Comparison of ENCODE assay signal across 8 cellular contexts in genomic region chr2:28869494-28870145, GRCh38. TPM values are rescaled to one million over a fixed set of nuclear protein-coding genes. Genes with fewer than 3 reads are reported as not detected.
A peak's percentile ranks its signal among the peaks of the same experiment; 100 is the strongest.
DNase-seq lines count a peak whose midpoint lies in the region; ATAC-seq and TF ChIP-seq lines count a peak whose summit lies in the region.

No MANE protein-coding gene starts in this region.

- H3K4me1 Mint-ChIP-seq in endodermal cell, result peaks cover 15% of the 10 kb centered on the region
- H3K4me1 Mint-ChIP-seq in natural killer cell treated with Interleukin-12 subunit alpha and Interleukin-12 subunit beta and Interleukin-15 and Interleukin-18, amount 100 ng/mL, for 72 hours (ENCODE audit: low read depth in 2 of 2), result peaks cover 25 to 27% of the 10 kb centered on the region in 2 donors

- H3K4me3 ChIP-seq in AG10803 (ENCODE audit: low read length) (peak overlapping the region; percentile 95), endodermal cell (ENCODE audit: low read length) (peak overlapping the region; percentile 98)

- peak overlapping the region; percentile 85 for H3K9ac ChIP-seq in endodermal cell (ENCODE audit: extremely low read depth, low read length, poor library complexity, severe bottlenecking)

- peaks cover 1% of the 10 kb centered on the region for H3K36me3 ChIP-seq in endodermal cell (ENCODE audit: control insufficient read depth, insufficient read depth, low read length)

- peaks cover 2% of the 10 kb centered on the region for H3K27me3 ChIP-seq in endodermal cell (ENCODE audit: control insufficient read depth, insufficient read depth, low read length, poor library complexity, severe bottlenecking)

- peak overlapping the region; percentile 67 for H3K27ac ChIP-seq in endodermal cell (ENCODE audit: low read depth, low read length)

- peaks cover 9% of the 10 kb centered on the region for H3K36me3 Mint-ChIP-seq in endodermal cell (ENCODE audit: low read depth)
- H3K36me3 Mint-ChIP-seq in natural killer cell treated with Interleukin-12 subunit alpha and Interleukin-12 subunit beta and Interleukin-15 and Interleukin-18, amount 100 ng/mL, for 72 hours, result peaks cover 6% of the 10 kb centered on the region

- H3K4me1 ChIP-seq in endodermal cell (ENCODE audit: control insufficient read depth, insufficient read depth, low read length), result peaks cover 2% of the 10 kb centered on the region

- TF ChIP-seq CTCF in AG10803 (conservative IDR thresholded peaks at IDR 0.05; ENCODE audit: low read length) (no peak), endodermal cell (conservative IDR thresholded peaks at IDR 0.05) (no peak)

- peak overlapping the region; percentile 98 for H3K27ac Mint-ChIP-seq in endodermal cell
- peak overlapping the region; percentile 79 to 99 for H3K27ac Mint-ChIP-seq in natural killer cell treated with Interleukin-12 subunit alpha and Interleukin-12 subunit beta and Interleukin-15 and Interleukin-18, amount 100 ng/mL, for 72 hours

- ATAC-seq in GM18861 (IDR thresholded peaks at IDR 0.05; ENCODE audit: unreplicated experiment) (peak; percentile 14), HG03103 (IDR thresholded peaks at IDR 0.05; ENCODE audit: low read depth, unreplicated experiment) (peak; percentile 15), SK-N-SH treated with all-trans-retinoic acid at 6 μM for 48 hours (peak; percentile 69), HG02870 (IDR thresholded peaks at IDR 0.05; ENCODE audit: unreplicated experiment) (no peak)
- ATAC-seq in natural killer cell treated with Interleukin-12 subunit alpha and Interleukin-12 subunit beta and Interleukin-15 and Interleukin-18, amount 100 ng/mL, for 72 hours, result peak; percentile 40 to 65

- no peaks in the 10 kb centered on the region for H3K9me3 ChIP-seq in endodermal cell (ENCODE audit: control insufficient read depth, low read length)

- DNase-seq in AG10803 (ENCODE audit: low read depth) (no peak), endodermal cell (peak; percentile 44), NCI-H2107 treated with DMSO at 0.1 percent for 48 hours (lab: John Stamatoyannopoulos, UW; ENCODE audit: unreplicated experiment) (no peak)
- no peak for DNase-seq in natural killer cell treated with Interleukin-12 subunit alpha and Interleukin-12 subunit beta and Interleukin-15 and Interleukin-18, amount 100 ng/mL, for 72 hours (ENCODE audit: low spot score)

- WGBS in endodermal cell (ENCODE audit: insufficient coverage in 1 of 2, insufficient read length in 1 of 2), 2 experiments, result 1% methylated on average over 19 to 29 of the region's 29 CpGs

- peaks cover 23% of the 10 kb centered on the region for H3K27me3 Mint-ChIP-seq in endodermal cell (ENCODE audit: insufficient read depth)
- no peaks in the 10 kb centered on the region for H3K27me3 Mint-ChIP-seq in natural killer cell treated with Interleukin-12 subunit alpha and Interleukin-12 subunit beta and Interleukin-15 and Interleukin-18, amount 100 ng/mL, for 72 hours

- peak overlapping the region; percentile 98 for H3K4me3 Mint-ChIP-seq in endodermal cell
- H3K4me3 Mint-ChIP-seq in natural killer cell treated with Interleukin-12 subunit alpha and Interleukin-12 subunit beta and Interleukin-15 and Interleukin-18, amount 100 ng/mL, for 72 hours, result peak overlapping the region; percentile 92

- no peaks in the 10 kb centered on the region for H3K9me3 Mint-ChIP-seq in endodermal cell
- no peaks in the 10 kb centered on the region for H3K9me3 Mint-ChIP-seq in natural killer cell treated with Interleukin-12 subunit alpha and Interleukin-12 subunit beta and Interleukin-15 and Interleukin-18, amount 100 ng/mL, for 72 hours

TF ChIP-seq in SK-N-SH treated with all-trans-retinoic acid at 6 μM for 48 hours, 23 proteins besides CTCF, POLR2A, EP300 and RAD21:
- TF ChIP-seq ARNTL (CRISPR knock-in tag; IDR thresholded peaks at IDR 0.05; ENCODE audit: borderline replicate concordance, low read depth) (no peak), ISL1 (CRISPR knock-in tag; IDR thresholded peaks at IDR 0.05) (no peak), SNAI2 (CRISPR knock-in tag; IDR thresholded peaks at IDR 0.05) (no peak), ZNF565 (CRISPR knock-in tag; conservative IDR thresholded peaks at IDR 0.05; ENCODE audit: low read depth) (no peak), CSDC2 (CRISPR knock-in tag; IDR thresholded peaks at IDR 0.05) (no peak), TCF4 (CRISPR knock-in tag; IDR thresholded peaks at IDR 0.05; ENCODE audit: borderline replicate concordance) (no peak), PPARA (CRISPR knock-in tag; IDR thresholded peaks at IDR 0.05; ENCODE audit: borderline replicate concordance) (no peak), CREB5 (CRISPR knock-in tag; IDR thresholded peaks at IDR 0.05; ENCODE audit: low read depth) (no peak), OSR1 (CRISPR knock-in tag; IDR thresholded peaks at IDR 0.05) (no peak), ZFP3 (CRISPR knock-in tag; IDR thresholded peaks at IDR 0.05) (no peak), ZFP30 (CRISPR knock-in tag; IDR thresholded peaks at IDR 0.05) (no peak), BACH2 (CRISPR knock-in tag; IDR thresholded peaks at IDR 0.05; ENCODE audit: borderline replicate concordance) (no peak)
TF ChIP-seq in SK-N-SH treated with all-trans-retinoic acid at 6 μM for 48 hours: peak in this region for 0.

RNA-seq across cellular contexts. Expression of gene TRMT61B, which starts 0.5 kb away (rescaled TPM):
- 10 to 100 TPM; 19.9 to 22.4 TPM for total RNA-seq in endodermal cell
- 24.4 TPM for polyA plus RNA-seq in endodermal cell (2013, experiment 1 of 2)
- polyA plus RNA-seq in endodermal cell (2013, experiment 2 of 2), result 26.8 TPM
- total RNA-seq in natural killer cell treated with Interleukin-12 subunit alpha and Interleukin-12 subunit beta and Interleukin-15 and Interleukin-18, amount 100 ng/mL, for 72 hours, result 10 to 100 TPM; 15.7 to 22.3 TPM

RNA-seq across cellular contexts. Expression of gene WDR43, which starts 24.8 kb away (rescaled TPM):
- total RNA-seq in endodermal cell, result 10 to 100 TPM; 64.3 to 77.7 TPM
- polyA plus RNA-seq in endodermal cell (2013, experiment 1 of 2), result 33.6 TPM
- 31.3 TPM for polyA plus RNA-seq in endodermal cell (2013, experiment 2 of 2)
- 100 to 1,000 TPM in 1 of 2 donors, 10 to 100 TPM in 1; 85.8 to 143 TPM for total RNA-seq in natural killer cell treated with Interleukin-12 subunit alpha and Interleukin-12 subunit beta and Interleukin-15 and Interleukin-18, amount 100 ng/mL, for 72 hours

RNA-seq across cellular contexts. Expression of gene SPDYA, which starts 59.0 kb away (rescaled TPM):
- 1 to 10 TPM in 1 of 2 donors, under 1 TPM in 1; 0.91 to 1.6 TPM for total RNA-seq in endodermal cell
- polyA plus RNA-seq in endodermal cell (2013, experiment 1 of 2), result 0.14 TPM
- 0.25 TPM for polyA plus RNA-seq in endodermal cell (2013, experiment 2 of 2)
- 1 to 10 TPM; 2.6 to 4.5 TPM for total RNA-seq in natural killer cell treated with Interleukin-12 subunit alpha and Interleukin-12 subunit beta and Interleukin-15 and Interleukin-18, amount 100 ng/mL, for 72 hours
